Comparison of ENCODE assay signal across 16 cellular contexts in the genomic region with DNA sequence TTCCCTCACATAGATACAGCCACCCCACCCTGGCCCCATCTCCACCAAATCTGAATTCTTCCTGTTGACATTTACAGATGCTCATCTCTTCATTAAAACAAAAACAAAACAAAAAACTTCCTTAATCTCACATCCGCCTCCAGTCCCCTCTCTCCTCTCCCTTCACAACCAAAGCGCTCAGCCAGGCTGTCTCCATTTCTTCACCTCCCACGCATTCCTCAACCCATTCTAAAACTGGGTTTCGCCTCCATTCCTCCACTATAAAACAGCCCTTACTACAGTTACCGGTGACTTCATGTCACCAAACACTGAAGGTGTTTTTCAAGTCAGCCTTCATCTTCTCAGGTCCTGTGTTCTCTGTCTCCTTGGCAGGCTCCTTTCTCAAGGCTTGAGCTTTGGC. TPM values are rescaled to one million over a fixed set of nuclear protein-coding genes. Genes with fewer than 3 reads are reported as not detected.
DNase-seq lines count a peak whose midpoint lies in the region; ATAC-seq and TF ChIP-seq lines count a peak whose summit lies in the region.
"Had no signal": no experiment of that assay in that cellular context is flagged by ENCODE, and none has a peak within 500 bp of the region (broad histone marks: within the 10 kb centered on the region; RNA-seq: fewer than 3 reads in every experiment).

No MANE protein-coding gene starts in this region.

- POLR2A ChIA-PET in A673 (lab: Charles Lee; ENCODE audit: low non-redundant PET) = no interaction called here

- no peak overlapping the region for H3K4me3 ChIP-seq in A673 (ENCODE audit: low read depth, low read length, poor library complexity, severe bottlenecking)
- no peak overlapping the region for H3K4me3 ChIP-seq in HUES64 (ENCODE audit: low read length)
- H3K4me3 ChIP-seq in esophagus muscularis mucosa = peak overlapping the region in 3 of 4 donors; percentile 24 to 32 (median 29)
- no peak overlapping the region for H3K4me3 ChIP-seq in MG63
- H3K4me3 ChIP-seq in Karpas-422 (ENCODE audit: low read length) = no peak overlapping the region
- H3K4me3 ChIP-seq: upper lobe of right lung had no signal

- no peak overlapping the region for H2AFZ ChIP-seq in Karpas-422 (ENCODE audit: low read length)

- H3K27ac ChIP-seq in A673 (ENCODE audit: low read depth, low read length, poor library complexity, severe bottlenecking) (no peak overlapping the region), HUES64 (ENCODE audit: low read depth, low read length) (no peak overlapping the region; the same call in 1 of the 2 replicates), esophagus muscularis mucosa (replicated peaks in 1 of 4) (no peak overlapping the region), Karpas-422 (ENCODE audit: low read length) (no peak overlapping the region)
- H3K27ac ChIP-seq: neutrophil, upper lobe of right lung had no signal

- intact Hi-C loops in A673 (cut with micrococcal nuclease; ENCODE audit: unreplicated experiment) = no loop called here
- intact Hi-C loops in esophagus muscularis mucosa (cut with DNase I) = no loop called here

- no peak overlapping the region for H3K4me2 ChIP-seq in Karpas-422 (ENCODE audit: low read depth, low read length, poor library complexity, severe bottlenecking)

- H3K4me1 ChIP-seq in A673 (ENCODE audit: insufficient read depth, low read length, poor library complexity, severe bottlenecking) = peaks cover 8% of the 10 kb centered on the region
- H3K4me1 ChIP-seq in HUES64 (ENCODE audit: insufficient read depth, low read length) = peaks cover 29% of the 10 kb centered on the region
- peaks cover 18 to 23% (median 20%) of the 10 kb centered on the region in 4 donors for H3K4me1 ChIP-seq in esophagus muscularis mucosa
- no peaks in the 10 kb centered on the region for H3K4me1 ChIP-seq in Karpas-422 (ENCODE audit: low read length)
- H3K4me1 ChIP-seq: upper lobe of right lung had no signal

- TF ChIP-seq CTCF in A673 (conservative IDR thresholded peaks at IDR 0.05; ENCODE audit: low read depth, low read length) (no peak), esophagus muscularis mucosa (IDR thresholded peaks at IDR 0.05) (no peak)

- no peak for TF ChIP-seq POLR2A in esophagus muscularis mucosa (IDR thresholded peaks at IDR 0.05; ENCODE audit: low read depth)

- TF ChIP-seq EP300 in esophagus muscularis mucosa (IDR thresholded peaks at IDR 0.05) = no peak

- DNase-seq in A673 (ENCODE audit: low spot score) (peak; percentile 46), esophagus muscularis mucosa (ENCODE audit: extremely low spot score) (no peak), occipital lobe (lab: John Stamatoyannopoulos, UW) (peak; percentile 45), MG63 (no peak), Karpas-422 (no peak), NCI-H2171 treated with DMSO at 0.1 percent for 48 hours (lab: John Stamatoyannopoulos, UW) (no peak)
- DNase-seq: activated CD4-positive, alpha-beta T cell treated with anti-CD3 and anti-CD28 coated beads, Interleukin-2, amount 50 U/mL, for 4 hours; activated naive CD4-positive, alpha-beta T cell; central memory CD4-positive, alpha-beta T cell; hippocampal formation; NCI-H187; NCI-H774 had no signal

- ATAC-seq in GM18858 (IDR thresholded peaks at IDR 0.05; ENCODE audit: unreplicated experiment) = no peak

- H3K36me3 ChIP-seq in A673 (ENCODE audit: insufficient read depth, low read length, poor library complexity, severe bottlenecking) (no peaks in the 10 kb centered on the region), HUES64 (ENCODE audit: insufficient read depth, low read length) (no peaks in the 10 kb centered on the region), esophagus muscularis mucosa (peaks cover 0 to 9% (median 2%) of the 10 kb centered on the region in 4 donors), MG63 (no peaks in the 10 kb centered on the region), Karpas-422 (ENCODE audit: insufficient read depth, low read length) (no peaks in the 10 kb centered on the region)
- H3K36me3 ChIP-seq: neutrophil, upper lobe of right lung had no signal

- H3K9me2 ChIP-seq in Karpas-422 (replicated peaks; ENCODE audit: insufficient read depth, low read length) = no peaks in the 10 kb centered on the region

- no peaks in the 10 kb centered on the region for H4K20me1 ChIP-seq in Karpas-422 (ENCODE audit: insufficient read depth, low read depth, low read length)

- H3K9ac ChIP-seq in HUES64 (ENCODE audit: low read depth, low read length) (peak overlapping the region; percentile 8; the same call in 1 of the 2 replicates), Karpas-422 (ENCODE audit: low read length) (no peak overlapping the region)

- no peaks in the 10 kb centered on the region for H3K27me3 ChIP-seq in A673 (replicated peaks; ENCODE audit: insufficient read depth, low read depth, low read length, poor library complexity)
- H3K27me3 ChIP-seq in HUES64 (ENCODE audit: insufficient read depth, low read length) = no peaks in the 10 kb centered on the region
- H3K27me3 ChIP-seq in esophagus muscularis mucosa = no peaks in the 10 kb centered on the region
- no peaks in the 10 kb centered on the region for H3K27me3 ChIP-seq in MG63
- no peaks in the 10 kb centered on the region for H3K27me3 ChIP-seq in Karpas-422 (ENCODE audit: low read length)
- H3K27me3 ChIP-seq: neutrophil, upper lobe of right lung had no signal

- H3K9me3 ChIP-seq in A673 (ENCODE audit: low read depth, low read length, poor library complexity, severe bottlenecking) (no peaks in the 10 kb centered on the region), HUES64 (ENCODE audit: insufficient read depth, low read depth, low read length) (no peaks in the 10 kb centered on the region), esophagus muscularis mucosa (no peaks in the 10 kb centered on the region), MG63 (no peaks in the 10 kb centered on the region), Karpas-422 (ENCODE audit: low read length) (no peaks in the 10 kb centered on the region)
- H3K9me3 ChIP-seq: neutrophil, upper lobe of right lung had no signal

- 81% methylated on average over 5 of the region's 5 CpGs for WGBS in HUES64
- WGBS in esophagus muscularis mucosa = 63% methylated on average over 5 of the region's 5 CpGs

- CTCF ChIA-PET in A673 (lab: Charles Lee) = no interaction called here

- no TSS peak for BruUV-seq in A673 (replicated peaks; lab: Mats Ljungman, UMichigan)

- no peaks in the 10 kb centered on the region for H3K79me2 ChIP-seq in Karpas-422 (ENCODE audit: low read length)

RNA-seq across cellular contexts. Expression of gene BACE1-AS, which starts 9.6 kb away (rescaled TPM):
- total RNA-seq in A673 (2021) = 13.7 and 18.0 TPM in 2 replicates
- 5.7 TPM for polyA plus RNA-seq in HUES64 (2013, experiment 1 of 2)
- polyA plus RNA-seq in HUES64 (2013, experiment 2 of 2) = 5.5 TPM
- 10 to 100 TPM in 3 of 4 donors, 1 to 10 TPM in 1; 7.5 to 13.2 (median 11.1) TPM for total RNA-seq in esophagus muscularis mucosa
- 5.3 TPM for total RNA-seq in occipital lobe
- 0.15 and 3.2 TPM in 2 replicates for total RNA-seq in MG63 (2014; rRNA removed; shearing (Covaris generic); ENCODE audit: low replicate concordance)
- 2.9 and 4.6 TPM in 2 replicates for total RNA-seq in Karpas-422 (2014; rRNA removed; shearing (Covaris generic); ENCODE audit: low replicate concordance)

RNA-seq across cellular contexts. Expression of gene BACE1, which starts 15.3 kb away (rescaled TPM):
- total RNA-seq in A673 (2021) = 13.7 and 15.0 TPM in 2 replicates
- 7.2 TPM for polyA plus RNA-seq in HUES64 (2013, experiment 1 of 2)
- polyA plus RNA-seq in HUES64 (2013, experiment 2 of 2) = 13.1 TPM
- 10 to 100 TPM; 20.8 to 37.7 (median 23.9) TPM for total RNA-seq in esophagus muscularis mucosa
- total RNA-seq in occipital lobe = 24.6 TPM
- 7.6 and 9.1 TPM in 2 replicates for total RNA-seq in MG63 (2014; rRNA removed; shearing (Covaris generic); ENCODE audit: low replicate concordance)
- not detected in 2 replicates for total RNA-seq in Karpas-422 (2014; rRNA removed; shearing (Covaris generic); ENCODE audit: low replicate concordance)

RNA-seq across cellular contexts. Expression of gene CEP164, which starts 26.9 kb away (rescaled TPM):
- total RNA-seq in A673 (2021) (39.4 and 43.3 TPM in 2 replicates), esophagus muscularis mucosa (10 to 100 TPM; 16.4 to 21.2 (median 18.7) TPM), occipital lobe (19.5 TPM)
- 9.6 TPM for polyA plus RNA-seq in HUES64 (2013, experiment 1 of 2)
- 8.7 TPM for polyA plus RNA-seq in HUES64 (2013, experiment 2 of 2)
- total RNA-seq in MG63 (2014; rRNA removed; shearing (Covaris generic); ENCODE audit: low replicate concordance) = 23.2 and 33.1 TPM in 2 replicates
- total RNA-seq in Karpas-422 (2014; rRNA removed; shearing (Covaris generic); ENCODE audit: low replicate concordance) = 13.3 and 24.0 TPM in 2 replicates

Comparison
In these comparisons a context has a peak if more than half of its experiments do, and no peak if none do; other contexts are left out.
1. DNase-seq: peak in A673 (single experiment) and occipital lobe (single experiment); none in esophagus muscularis mucosa (single experiment), MG63 (single experiment), Karpas-422 (single experiment) and NCI-H2171 treated with DMSO at 0.1 percent for 48 hours (single experiment).
2. H3K4me3 ChIP-seq: peak in esophagus muscularis mucosa (3 of 4); none in A673 (single experiment), HUES64 (single experiment), MG63 (single experiment) and Karpas-422 (single experiment).